Comparison of ENCODE assay signal across 19 cellular contexts in the genomic region with DNA sequence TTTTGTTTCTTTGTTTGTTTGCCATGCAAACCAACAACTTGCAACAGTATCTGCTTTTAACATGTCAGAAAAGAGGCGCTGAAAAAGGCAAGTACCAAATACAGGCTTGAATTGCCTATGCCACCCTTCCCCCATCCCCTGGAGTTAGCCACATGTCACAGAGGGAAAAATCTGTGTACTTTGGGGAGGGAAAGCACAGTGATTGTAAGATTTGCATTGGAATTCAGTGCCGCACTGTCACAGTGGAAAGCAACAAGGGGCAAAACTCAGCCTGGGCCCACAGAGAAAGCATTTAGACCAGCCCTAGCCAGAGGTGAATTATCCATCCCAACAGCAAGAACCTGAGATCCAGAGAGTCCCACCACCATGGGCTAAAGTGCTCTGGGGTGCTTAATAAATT. TPM values are rescaled to one million over a fixed set of nuclear protein-coding genes. Genes with fewer than 3 reads are reported as not detected.
A peak's percentile ranks its signal among the peaks of the same experiment; 100 is the strongest.
DNase-seq lines count a peak whose midpoint lies in the region; ATAC-seq and TF ChIP-seq lines count a peak whose summit lies in the region.
"Had no signal": no experiment of that assay in that cellular context is flagged by ENCODE, and none has a peak within 500 bp of the region (broad histone marks: within the 10 kb centered on the region; RNA-seq: fewer than 3 reads in every experiment).

No MANE protein-coding gene starts in this region.

- H3K4me1 Mint-ChIP-seq in H9, result peaks cover 35 to 52% of the 10 kb centered on the region in 2 experiments
- H3K4me1 Mint-ChIP-seq: CD4-positive, CD25-positive, alpha-beta regulatory T cell had no signal

- H3K9ac ChIP-seq in H9 (ENCODE audit: extremely low read depth, insufficient read length, low read length), result no peak overlapping the region
- H3K9ac ChIP-seq in SU-DHL-6 (ENCODE audit: low read length), result no peak overlapping the region
- H3K9ac ChIP-seq: KMS-11 had no signal

- H3K4me3 ChIP-seq in SU-DHL-6 (ENCODE audit: insufficient read depth, low read length, poor library complexity, severe bottlenecking) (no peak overlapping the region), ovary (no peak overlapping the region)
- H3K4me3 ChIP-seq: A549, MG63, Peyer's patch had no signal

- no peaks in the 10 kb centered on the region for H3K23me2 ChIP-seq in H9 (ENCODE audit: insufficient read length, low read depth, low read length, poor library complexity, severe bottlenecking)

- no peak overlapping the region for H4K5ac ChIP-seq in H9 (ENCODE audit: insufficient read length, low read depth, low read length)

- no peak overlapping the region for H3K4me3 Mint-ChIP-seq in H9
- H3K4me3 Mint-ChIP-seq: CD4-positive, CD25-positive, alpha-beta regulatory T cell had no signal

- peaks cover 2% of the 10 kb centered on the region; the same call in 1 of the 2 replicates for H3K79me2 ChIP-seq in H9 (ENCODE audit: insufficient read depth, low read length)
- H3K79me2 ChIP-seq in SU-DHL-6 (ENCODE audit: insufficient read depth, low read length), result no peaks in the 10 kb centered on the region

- H4K8ac ChIP-seq in H9 (replicated peaks; ENCODE audit: insufficient read length, low read depth, low read length), result peak overlapping the region; percentile 47

- H3K79me1 ChIP-seq in H9 (ENCODE audit: insufficient read depth, low read depth, low read length, poor library complexity, severe bottlenecking), result no peaks in the 10 kb centered on the region

- H3T11ph ChIP-seq in H9 (ENCODE audit: low read length), result no peak overlapping the region

- TF ChIP-seq CTCF in 22Rv1 (IDR thresholded peaks at IDR 0.05) (no peak), H9 (conservative IDR thresholded peaks at IDR 0.05) (no peak), SU-DHL-6 (IDR thresholded peaks at IDR 0.05; ENCODE audit: insufficient read depth, low read length, poor library complexity, severe bottlenecking) (no peak), ovary (IDR thresholded peaks at IDR 0.05) (no peak)

- H2BK15ac ChIP-seq in H9 (ENCODE audit: low read depth, low read length), result no peak overlapping the region

- no peaks in the 10 kb centered on the region for H3F3A ChIP-seq in SU-DHL-6 (ENCODE audit: insufficient read depth)

- peak overlapping the region; percentile 15; the same call in 1 of the 2 replicates for H3K14ac ChIP-seq in H9 (ENCODE audit: insufficient read depth, low read length)

- no peak overlapping the region for H2BK12ac ChIP-seq in H9 (ENCODE audit: insufficient read length, low read depth, low read length)

- H3K36me3 Mint-ChIP-seq in H9 (ENCODE audit: insufficient read depth in 1 of 3, low read depth in 3 of 3), result peaks cover 3 to 12% (median 9%) of the 10 kb centered on the region in 3 experiments; a peak in 4 of 7 replicates
- H3K36me3 Mint-ChIP-seq: CD4-positive, CD25-positive, alpha-beta regulatory T cell had no signal

- H4K91ac ChIP-seq in H9 (ENCODE audit: insufficient read length, low read depth, low read length), result no peak overlapping the region

- no peak overlapping the region for H3K4ac ChIP-seq in H9 (ENCODE audit: low read depth, low read length)

- H3K56ac ChIP-seq in H9 (ENCODE audit: insufficient read length, low read depth, low read length), result no peak overlapping the region

- no peaks in the 10 kb centered on the region for H3K9me2 ChIP-seq in SU-DHL-6 (replicated peaks; ENCODE audit: insufficient read depth, low read length)

- H2BK5ac ChIP-seq in H9 (ENCODE audit: insufficient read length, low read length), result no peak overlapping the region

- DNase-seq in H9 (no peak), iPS DF 19.7 (ENCODE audit: low read depth, low spot score) (peak; percentile 12), ovary (no peak), NCI-H128 (lab: John Stamatoyannopoulos, UW; ENCODE audit: unreplicated experiment) (no peak)
- DNase-seq: CD4-positive, CD25-positive, alpha-beta regulatory T cell; DMS79 treated with DMSO at 0.1 percent for 48 hours; NCI-H1105 treated with DMSO at 0.1 percent for 48 hours; NCI-H187 treated with DMSO at 0.1 percent for 48 hours; NCI-H2171; NCI-H774; Peyer's patch; Right ventricle myocardium superior had no signal

- H4K20me1 ChIP-seq in H9 (ENCODE audit: control insufficient read depth, insufficient read depth, insufficient read length), result no peaks in the 10 kb centered on the region
- no peaks in the 10 kb centered on the region for H4K20me1 ChIP-seq in SU-DHL-6 (ENCODE audit: low read depth, low read length)

- H2BK120ac ChIP-seq in H9 (ENCODE audit: low read depth, low read length, poor library complexity, severe bottlenecking), result peak overlapping the region; percentile 73

- H3K36me3 ChIP-seq in SU-DHL-6 (ENCODE audit: low read length) (no peaks in the 10 kb centered on the region), ovary (no peaks in the 10 kb centered on the region)
- H3K36me3 ChIP-seq: MG63, Peyer's patch had no signal

- H3K18ac ChIP-seq in H9 (ENCODE audit: insufficient read length, low read depth, low read length), result no peak overlapping the region

- H3K4me2 ChIP-seq in H9 (ENCODE audit: insufficient read depth, insufficient read length, low read length), result peak overlapping the region; percentile 10
- no peak overlapping the region for H3K4me2 ChIP-seq in SU-DHL-6 (ENCODE audit: low read depth, low read length, poor library complexity, severe bottlenecking)
- H3K4me2 ChIP-seq: A549, KMS-11 had no signal

- peak overlapping the region; percentile 57 for H3K27ac ChIP-seq in 22Rv1
- H3K27ac ChIP-seq in H9 (ENCODE audit: insufficient read length, low read depth, low read length), result peak overlapping the region; percentile 61
- H3K27ac ChIP-seq in SU-DHL-6 (ENCODE audit: low read depth, low read length), result no peak overlapping the region
- H3K27ac ChIP-seq in ovary, result no peak overlapping the region
- H3K27ac ChIP-seq: KMS-11, Peyer's patch had no signal

- peak overlapping the region; percentile 37 to 97 (median 60); a peak in 4 of 7 replicates for H3K27ac Mint-ChIP-seq in H9
- H3K27ac Mint-ChIP-seq: CD4-positive, CD25-positive, alpha-beta regulatory T cell had no signal

- intact Hi-C loops in ovary (cut with DNase I), result no loop called here

- WGBS in H9 (ENCODE audit: extremely low coverage, insufficient read length, low lambda C conversion rate), result no CpG with 5 or more reads among the region's 2 CpGs
- 94 to 98% (median 94%) methylated on average over 2 of the region's 2 CpGs for WGBS in ovary, 3 donors

- no peak for ATAC-seq in GM21619 (IDR thresholded peaks at IDR 0.05; ENCODE audit: unreplicated experiment)
- ATAC-seq in HG03469 (IDR thresholded peaks at IDR 0.05; ENCODE audit: unreplicated experiment), result no peak

- H2AFZ ChIP-seq in H9 (ENCODE audit: low read length), result peak overlapping the region; percentile 11
- H2AFZ ChIP-seq in SU-DHL-6 (ENCODE audit: low read depth, low read length, severe bottlenecking), result peak overlapping the region; percentile 64

- no peak overlapping the region for H2BK20ac ChIP-seq in H9 (ENCODE audit: low read depth, low read length, poor library complexity, severe bottlenecking)

- no peak for TF ChIP-seq POLR2A in ovary (IDR thresholded peaks at IDR 0.05)

- no peaks in the 10 kb centered on the region for H3K27me3 Mint-ChIP-seq in H9 (ENCODE audit: low read depth)

- H3K4me1 ChIP-seq in H9 (ENCODE audit: insufficient read depth, low read length), result peaks cover 12% of the 10 kb centered on the region
- H3K4me1 ChIP-seq in ovary (ENCODE audit: insufficient read depth), result no peaks in the 10 kb centered on the region
- H3K4me1 ChIP-seq: Peyer's patch had no signal

- H3K27me3 ChIP-seq in H9 (ENCODE audit: insufficient read depth, low read length) (no peaks in the 10 kb centered on the region), SU-DHL-6 (ENCODE audit: low read length) (no peaks in the 10 kb centered on the region), ovary (no peaks in the 10 kb centered on the region)
- H3K27me3 ChIP-seq: MG63, Peyer's patch had no signal

- no peaks in the 10 kb centered on the region for H3K9me3 Mint-ChIP-seq in H9

- H3K9me3 ChIP-seq in H9 (ENCODE audit: control insufficient read depth, low read depth, low read length) (no peaks in the 10 kb centered on the region), SU-DHL-6 (ENCODE audit: insufficient read depth, low read length) (no peaks in the 10 kb centered on the region), ovary (no peaks in the 10 kb centered on the region)
- H3K9me3 ChIP-seq: MG63, Peyer's patch had no signal

- no peak for TF ChIP-seq EP300 in ovary (IDR thresholded peaks at IDR 0.05)

- H2AK5ac ChIP-seq in H9 (ENCODE audit: insufficient read length, low read length), result no peak overlapping the region

- H3K23ac ChIP-seq in H9 (ENCODE audit: insufficient read length, low read depth, low read length), result no peak overlapping the region

RNA-seq across cellular contexts. Expression of gene ACADM, which starts 52.4 kb away (rescaled TPM):
- total RNA-seq in H9 (2021), result 51.3 and 52.2 TPM in 2 replicates
- 10 to 100 TPM; 38.9 to 59.3 (median 54.9) TPM for total RNA-seq in ovary
- polyA plus RNA-seq in ovary, result 10 to 100 TPM; 40.7 to 61.7 TPM

Comparison
In these comparisons a context has a peak if more than half of its experiments do, and no peak if none do; other contexts are left out.
1. H3K27ac ChIP-seq: peak in 22Rv1 (single experiment) and H9 (single experiment); none in SU-DHL-6 (single experiment) and ovary (0 of 2).